In genomic region chr20:50277064-50277415, GRCh38 we compare ENCODE assay signal across 17 cellular contexts.
DNase-seq lines count a peak whose midpoint lies in the region; ATAC-seq and TF ChIP-seq lines count a peak whose summit lies in the region.
"Had no signal": no experiment of that assay in that cellular context is flagged by ENCODE, and none has a peak within 500 bp of the region (broad histone marks: within the 10 kb centered on the region; RNA-seq: fewer than 3 reads in every experiment).

No MANE protein-coding gene starts in this region.

- 0 out of 2 replicates have a peak overlapping the region, but pooled peaks have one; percentile 45 for H2AK5ac ChIP-seq in IMR-90 (ENCODE audit: low read depth, low read length)

- H3K4me3 Mint-ChIP-seq in CD14-positive monocyte: peak overlapping the region; percentile 91 to 99
- no peak overlapping the region for H3K4me3 Mint-ChIP-seq in effector memory CD8-positive, alpha-beta T cell
- H3K4me3 Mint-ChIP-seq: CD4-positive, CD25-positive, alpha-beta regulatory T cell had no signal

- H3K4ac ChIP-seq in IMR-90 (ENCODE audit: low read depth, low read length): no peak overlapping the region

- H3K4me3 ChIP-seq in IMR-90 (ENCODE audit: insufficient read depth, low read depth, low read length): no peak overlapping the region
- H3K4me3 ChIP-seq in right lobe of liver: peak overlapping the region in 1 of 3 donors; percentile 10
- no peak overlapping the region for H3K4me3 ChIP-seq in psoas muscle

- H2BK120ac ChIP-seq in IMR-90 (ENCODE audit: low read depth, low read length): peak overlapping the region; percentile 78

- 93% methylated on average over 5 of the region's 5 CpGs; no CpG with 5 or more reads in 1 of the 2 experiments for WGBS in IMR-90 (ENCODE audit: extremely low coverage in 2 of 2, insufficient read length in 1 of 2), 2 experiments
- 77% methylated on average over 5 of the region's 5 CpGs for WGBS in right lobe of liver (ENCODE audit: insufficient coverage, low coverage, low lambda C conversion rate, missing lambda C conversion rate)
- WGBS in psoas muscle, 3 donors: 70 to 83% (median 76%) methylated on average over 5 of the region's 5 CpGs

- H3K27ac ChIP-seq in IMR-90 (ENCODE audit: insufficient read depth, low read length) (no peak overlapping the region), right lobe of liver (peak overlapping the region in 2 of 3 donors; percentile 59 to 63), psoas muscle (peak overlapping the region; percentile 82)
- H3K27ac ChIP-seq: brain microvascular endothelial cell had no signal

- H4K20me1 ChIP-seq in IMR-90 (ENCODE audit: insufficient read depth, low read length): no peaks in the 10 kb centered on the region

- dilution Hi-C loops in IMR-90 (cut with HindIII; ENCODE audit: low sequenced_read_pairs, unreplicated experiment): no loop called here

- H3K4me2 ChIP-seq in IMR-90 (ENCODE audit: low read depth, low read length): no peak overlapping the region

- DNase-seq in CD14-positive monocyte (ENCODE audit: low spot score): no peak
- no peak for DNase-seq in IMR-90
- peak in 1 of 3 donors; percentile 55 for DNase-seq in right lobe of liver
- no peak for DNase-seq in psoas muscle
- no peak for DNase-seq in effector memory CD8-positive, alpha-beta T cell
- no peak for DNase-seq in NCI-H2196 (lab: John Stamatoyannopoulos, UW; ENCODE audit: unreplicated experiment)
- no peak for DNase-seq in dermis blood vessel endothelial cell
- DNase-seq: brain microvascular endothelial cell; CD4-positive, CD25-positive, alpha-beta regulatory T cell; DMS 273 treated with DMSO at 0.1 percent for 48 hours; GDM1; mesendoderm; NCI-H146; stimulated activated CD8-positive, alpha-beta memory T cell treated with anti-CD3 and anti-CD28 coated beads, Interleukin-4, amount 100 ng/mL, for 48 hours; substantia nigra had no signal

- H3K18ac ChIP-seq in IMR-90 (ENCODE audit: low read depth, low read length): no peak overlapping the region

- peaks cover 96% of the 10 kb centered on the region for H3K4me1 Mint-ChIP-seq in CD14-positive monocyte
- H3K4me1 Mint-ChIP-seq in effector memory CD8-positive, alpha-beta T cell (ENCODE audit: low read depth in 2 of 2): no peaks in the 10 kb centered on the region
- H3K4me1 Mint-ChIP-seq: CD4-positive, CD25-positive, alpha-beta regulatory T cell had no signal

- TF ChIP-seq CTCF in CD14-positive monocyte (IDR thresholded peaks at IDR 0.05): no peak
- no peak for TF ChIP-seq CTCF in IMR-90 (conservative IDR thresholded peaks at IDR 0.05; ENCODE audit: low read depth, low read length)
- TF ChIP-seq CTCF in right lobe of liver (IDR thresholded peaks at IDR 0.05): no peak
- TF ChIP-seq CTCF in psoas muscle (IDR thresholded peaks at IDR 0.05): no peak

- in situ Hi-C loops in IMR-90 (cut with MboI; ENCODE audit: low sequenced_read_pairs): no loop called here

- no peak overlapping the region for H4K5ac ChIP-seq in IMR-90 (ENCODE audit: low read depth, low read length)

- no peak overlapping the region for H2BK5ac ChIP-seq in IMR-90 (ENCODE audit: low read depth, low read length, poor library complexity, severe bottlenecking)

- H4K8ac ChIP-seq in IMR-90 (ENCODE audit: low read depth in 2 of 2, low read length in 2 of 2): no peak overlapping the region

- H3K9ac ChIP-seq in IMR-90 (ENCODE audit: low read depth, low read length): no peak overlapping the region

- peaks cover 6% of the 10 kb centered on the region; the same call in 1 of the 2 replicates for H3K9me1 ChIP-seq in IMR-90 (ENCODE audit: insufficient read depth, low read length)

- CTCF ChIA-PET in IMR-90 (lab: Yijun Ruan, JAX): interaction anchor here (0.7 kb wide), 1 partner anchor 23 kb away, joined by 3 read pairs; no protein-coding TSS in a partner anchor

- no peaks in the 10 kb centered on the region for H3K36me3 ChIP-seq in IMR-90 (ENCODE audit: control insufficient read depth, insufficient read depth, low read length)
- H3K36me3 ChIP-seq in right lobe of liver: no peaks in the 10 kb centered on the region
- H3K36me3 ChIP-seq in psoas muscle (ENCODE audit: insufficient read depth in 1 of 2, low read depth in 1 of 2): no peaks in the 10 kb centered on the region
- H3K36me3 ChIP-seq: brain microvascular endothelial cell had no signal

- peaks cover 50 to 54% of the 10 kb centered on the region in 2 donors for H3K36me3 Mint-ChIP-seq in CD14-positive monocyte
- H3K36me3 Mint-ChIP-seq in effector memory CD8-positive, alpha-beta T cell (ENCODE audit: insufficient read depth): no peaks in the 10 kb centered on the region
- H3K36me3 Mint-ChIP-seq: CD4-positive, CD25-positive, alpha-beta regulatory T cell had no signal

- no peaks in the 10 kb centered on the region; the same call in 1 of the 2 replicates for H3K4me1 ChIP-seq in IMR-90 (ENCODE audit: control insufficient read depth, insufficient read depth, low read length)
- H3K4me1 ChIP-seq in right lobe of liver: peaks cover 0 to 36% (median 19%) of the 10 kb centered on the region in 4 donors
- H3K4me1 ChIP-seq in psoas muscle: peaks cover 44% of the 10 kb centered on the region

- H3K27ac Mint-ChIP-seq in CD14-positive monocyte: peak overlapping the region; percentile 99 to 100 (median 100)
- H3K27ac Mint-ChIP-seq in effector memory CD8-positive, alpha-beta T cell: no peak overlapping the region
- H3K27ac Mint-ChIP-seq: CD4-positive, CD25-positive, alpha-beta regulatory T cell had no signal

- no peaks in the 10 kb centered on the region for H3K9me3 ChIP-seq in IMR-90 (ENCODE audit: control insufficient read depth, insufficient read depth, low read length)
- H3K9me3 ChIP-seq in right lobe of liver: no peaks in the 10 kb centered on the region
- H3K9me3 ChIP-seq in psoas muscle: no peaks in the 10 kb centered on the region

- H2BK20ac ChIP-seq in IMR-90 (ENCODE audit: low read depth, low read length): no peak overlapping the region; the same call in 1 of the 2 replicates

- no peak overlapping the region for H3K14ac ChIP-seq in IMR-90 (replicated peaks; ENCODE audit: low read depth, low read length)

- H3K23ac ChIP-seq in IMR-90 (ENCODE audit: low read depth, low read length): no peak overlapping the region

- no peaks in the 10 kb centered on the region for H3K9me3 Mint-ChIP-seq in CD14-positive monocyte
- no peaks in the 10 kb centered on the region for H3K9me3 Mint-ChIP-seq in effector memory CD8-positive, alpha-beta T cell
- H3K9me3 Mint-ChIP-seq: CD4-positive, CD25-positive, alpha-beta regulatory T cell had no signal

- no peak overlapping the region for H3K56ac ChIP-seq in IMR-90 (ENCODE audit: extremely low read depth, insufficient read depth, low read length)

- POLR2A ChIA-PET in IMR-90 (lab: Charles Lee; ENCODE audit: unreplicated experiment): no interaction called here

- H3K79me1 ChIP-seq in IMR-90 (ENCODE audit: low read depth in 1 of 2, low read length in 2 of 2): no peaks in the 10 kb centered on the region

- peak overlapping the region; percentile 22; the same call in 1 of the 3 replicates for H2BK15ac ChIP-seq in IMR-90 (ENCODE audit: low read depth, low read length)

- intact Hi-C loops in CD14-positive monocyte (cut with micrococcal nuclease) (loop anchor here in 1 of 2 donors (2.0 kb wide), 1 partner anchor 72 kb away; no protein-coding TSS in a partner anchor), IMR-90 (cut with micrococcal nuclease) (no loop called here), right lobe of liver (cut with DNase I) (no loop called here), psoas muscle (cut with DNase I) (loop anchor here (5.0 kb wide), 3 partner anchors 75 to 100 kb away; no protein-coding TSS in a partner anchor)

- no peak for TF ChIP-seq RAD21 in IMR-90 (IDR thresholded peaks at IDR 0.05; ENCODE audit: low read length)

- BruUV-seq in IMR-90 (replicated peaks; lab: Mats Ljungman, UMichigan): no TSS peak

- H3K27me3 Mint-ChIP-seq in CD14-positive monocyte (ENCODE audit: low read depth in 3 of 3): no peaks in the 10 kb centered on the region
- peaks cover 25 to 77% of the 10 kb centered on the region in 2 donors for H3K27me3 Mint-ChIP-seq in effector memory CD8-positive, alpha-beta T cell

- H3K27me3 ChIP-seq in IMR-90 (ENCODE audit: control insufficient read depth, insufficient read depth, low read length): no peaks in the 10 kb centered on the region
- no peaks in the 10 kb centered on the region for H3K27me3 ChIP-seq in right lobe of liver
- no peaks in the 10 kb centered on the region for H3K27me3 ChIP-seq in psoas muscle (ENCODE audit: insufficient read depth in 3 of 3, low read length in 2 of 3)
- H3K27me3 ChIP-seq: brain microvascular endothelial cell had no signal

- no peak overlapping the region for H2AK9ac ChIP-seq in IMR-90 (replicated peaks; ENCODE audit: low read depth, low read length, poor library complexity)

- ATAC-seq in IMR-90 (ENCODE audit: low read depth): no peak
- ATAC-seq in right lobe of liver: no peak
- no peak for ATAC-seq in psoas muscle
- no peak for ATAC-seq in effector memory CD8-positive, alpha-beta T cell (replicated peaks)
- ATAC-seq: activated CD4-positive, CD25-positive, alpha-beta regulatory T cell treated with anti-CD3 and anti-CD28 coated beads, Interleukin-2, amount 50 U/mL, for 24 hours; SK-N-SH treated with all-trans-retinoic acid at 6 μM for 48 hours had no signal

- no peak overlapping the region for H2AFZ ChIP-seq in IMR-90 (replicated peaks; ENCODE audit: low read length, poor library complexity)

- TF ChIP-seq POLR2A in IMR-90 (IDR thresholded peaks at IDR 0.05; ENCODE audit: low read depth, low read length) (no peak), right lobe of liver (IDR thresholded peaks at IDR 0.05) (no peak)

- H4K91ac ChIP-seq in IMR-90 (ENCODE audit: insufficient read depth, low read depth, low read length): no peak overlapping the region

TF ChIP-seq in IMR-90, 13 proteins besides CTCF, POLR2A, EP300 and RAD21 (continues in another document):
- TF ChIP-seq ELK1 (IDR thresholded peaks at IDR 0.05; ENCODE audit: borderline replicate concordance, low read depth, low read length) (no peak), MAFK (IDR thresholded peaks at IDR 0.05; ENCODE audit: low read depth, low read length) (no peak), RFX5 (IDR thresholded peaks at IDR 0.05; ENCODE audit: low read depth, low read length) (no peak), SMC3 (IDR thresholded peaks at IDR 0.05; ENCODE audit: low read depth, low read length) (no peak), RCOR1 (IDR thresholded peaks at IDR 0.05; ENCODE audit: insufficient replicate concordance, low read length) (no peak), BHLHE40 (IDR thresholded peaks at IDR 0.05; ENCODE audit: low read depth, low read length) (no peak), CHD1 (IDR thresholded peaks at IDR 0.05; ENCODE audit: low read depth, low read length) (no peak), CEBPB (IDR thresholded peaks at IDR 0.05; ENCODE audit: low read depth, low read length) (no peak)

Comparison
In these comparisons a context has a peak if more than half of its experiments do, and no peak if none do; other contexts are left out.
1. H3K27ac Mint-ChIP-seq: peak in CD14-positive monocyte (7 of 7); none in effector memory CD8-positive, alpha-beta T cell (0 of 2).
2. H3K4me3 Mint-ChIP-seq: peak in CD14-positive monocyte (2 of 2); none in effector memory CD8-positive, alpha-beta T cell (0 of 2).
3. intact Hi-C loops: an anchor here in psoas muscle (5.0 kb wide); none called in IMR-90 and right lobe of liver.